8 cellular contexts compared by ENCODE assay signal in genomic region chr14:64478634-64479250, GRCh38. TPM values are rescaled to one million over a fixed set of nuclear protein-coding genes. Genes with fewer than 3 reads are reported as not detected.
DNase-seq lines count a peak whose midpoint lies in the region; ATAC-seq and TF ChIP-seq lines count a peak whose summit lies in the region.

No MANE protein-coding gene starts in this region.

- H2BK15ac ChIP-seq in IMR-90 (ENCODE audit: low read depth, low read length): no peak overlapping the region

- DNase-seq in CD4-positive, CD25-positive, alpha-beta regulatory T cell: peak in 2 of 3 donors; percentile 47 to 55
- DNase-seq in IMR-90 (peak; percentile 37), memory B cell (ENCODE audit: low spot score in 2 of 2) (peak in 1 of 2 donors; percentile 42), T-helper 9 cell (no peak), SHP77 treated with DMSO at 0.1 percent for 48 hours (lab: John Stamatoyannopoulos, UW) (no peak)
- no peak for DNase-seq in stimulated activated CD4-positive, alpha-beta T cell treated with anti-CD3 and anti-CD28 coated beads, Interleukin-4, amount 100 ng/mL, for 1 hour
- no peak for DNase-seq in stimulated activated CD4-positive, alpha-beta T cell treated with anti-CD3 and anti-CD28 coated beads, Interleukin-2, amount 100 ng/mL, for 48 hours

- no peak for TF ChIP-seq POLR2A in IMR-90 (IDR thresholded peaks at IDR 0.05; ENCODE audit: low read depth, low read length)

- H3K27ac Mint-ChIP-seq in CD4-positive, CD25-positive, alpha-beta regulatory T cell: no peak overlapping the region
- no peak overlapping the region for H3K27ac Mint-ChIP-seq in brain
- no peak overlapping the region for H3K27ac Mint-ChIP-seq in memory B cell

- H4K5ac ChIP-seq in IMR-90 (ENCODE audit: low read depth, low read length): no peak overlapping the region

- H3K9me1 ChIP-seq in IMR-90 (ENCODE audit: insufficient read depth, low read length): no peaks in the 10 kb centered on the region

- H2AFZ ChIP-seq in IMR-90 (replicated peaks; ENCODE audit: low read length, poor library complexity): no peak overlapping the region

- no peak overlapping the region for H2AK5ac ChIP-seq in IMR-90 (ENCODE audit: low read depth, low read length)

- no peak overlapping the region for H3K9ac ChIP-seq in IMR-90 (ENCODE audit: low read depth, low read length)

- no peak overlapping the region for H3K27ac ChIP-seq in CD4-positive, CD25-positive, alpha-beta regulatory T cell (ENCODE audit: insufficient read depth, low read length, poor library complexity, severe bottlenecking)
- no peak overlapping the region for H3K27ac ChIP-seq in IMR-90 (ENCODE audit: insufficient read depth, low read length)

- H2BK20ac ChIP-seq in IMR-90 (ENCODE audit: low read depth, low read length): no peak overlapping the region

- H3K36me3 ChIP-seq in CD4-positive, CD25-positive, alpha-beta regulatory T cell (ENCODE audit: control insufficient read depth, insufficient read depth, low read length): peaks cover 18% of the 10 kb centered on the region
- H3K36me3 ChIP-seq in IMR-90 (ENCODE audit: control insufficient read depth, insufficient read depth, low read length): 0 out of 2 replicates have a peak, but pooled peaks cover 1% of the 10 kb centered on the region

- no peaks in the 10 kb centered on the region for H3K27me3 ChIP-seq in CD4-positive, CD25-positive, alpha-beta regulatory T cell (ENCODE audit: control insufficient read depth, insufficient read depth, low read length)
- no peaks in the 10 kb centered on the region for H3K27me3 ChIP-seq in IMR-90 (ENCODE audit: control insufficient read depth, insufficient read depth, low read length)

- H3K4me1 ChIP-seq in CD4-positive, CD25-positive, alpha-beta regulatory T cell (ENCODE audit: control insufficient read depth, insufficient read depth, low read length, poor library complexity, severe bottlenecking): peaks cover 11% of the 10 kb centered on the region
- H3K4me1 ChIP-seq in IMR-90 (ENCODE audit: control insufficient read depth, insufficient read depth, low read length): no peaks in the 10 kb centered on the region

- no peak overlapping the region for H3K23ac ChIP-seq in IMR-90 (ENCODE audit: low read depth, low read length)

- H3K36me3 Mint-ChIP-seq in CD4-positive, CD25-positive, alpha-beta regulatory T cell: peaks cover 4% of the 10 kb centered on the region
- peaks cover 7% of the 10 kb centered on the region for H3K36me3 Mint-ChIP-seq in brain
- H3K36me3 Mint-ChIP-seq in memory B cell: peaks cover 5% of the 10 kb centered on the region

- H3K4ac ChIP-seq in IMR-90 (ENCODE audit: low read depth, low read length): no peak overlapping the region

- peak; percentile 60 for TF ChIP-seq CTCF in IMR-90 (conservative IDR thresholded peaks at IDR 0.05; ENCODE audit: low read depth, low read length)
- TF ChIP-seq CTCF in brain (conservative IDR thresholded peaks at IDR 0.05): peak; percentile 66 to 67

- no peaks in the 10 kb centered on the region for H3K9me3 ChIP-seq in CD4-positive, CD25-positive, alpha-beta regulatory T cell (ENCODE audit: control insufficient read depth in 2 of 2, low read length in 2 of 2)
- no peaks in the 10 kb centered on the region for H3K9me3 ChIP-seq in IMR-90 (ENCODE audit: control insufficient read depth, insufficient read depth, low read length)

- H3K4me3 ChIP-seq in CD4-positive, CD25-positive, alpha-beta regulatory T cell (ENCODE audit: low read depth, low read length): no peak overlapping the region
- no peak overlapping the region for H3K4me3 ChIP-seq in IMR-90 (ENCODE audit: insufficient read depth, low read depth, low read length)

- H3K18ac ChIP-seq in IMR-90 (ENCODE audit: low read depth, low read length): no peak overlapping the region

- no peak overlapping the region for H3K4me2 ChIP-seq in IMR-90 (ENCODE audit: low read depth, low read length)

- no peaks in the 10 kb centered on the region for H3K9me3 Mint-ChIP-seq in CD4-positive, CD25-positive, alpha-beta regulatory T cell
- H3K9me3 Mint-ChIP-seq in brain: no peaks in the 10 kb centered on the region
- H3K9me3 Mint-ChIP-seq in memory B cell: no peaks in the 10 kb centered on the region

- in situ Hi-C loops in IMR-90 (cut with MboI; ENCODE audit: low sequenced_read_pairs): loop anchor here (25.0 kb wide), 1 partner anchor 466 kb away; no protein-coding TSS in a partner anchor

- TF ChIP-seq RAD21 in IMR-90 (IDR thresholded peaks at IDR 0.05; ENCODE audit: low read length): peak; percentile 62

- peaks cover 23 to 43% (median 35%) of the 10 kb centered on the region in 4 donors for H3K4me1 Mint-ChIP-seq in CD4-positive, CD25-positive, alpha-beta regulatory T cell
- H3K4me1 Mint-ChIP-seq in brain (peaks cover 7% of the 10 kb centered on the region), memory B cell (peaks cover 7% of the 10 kb centered on the region)

- no peaks in the 10 kb centered on the region for H4K20me1 ChIP-seq in IMR-90 (ENCODE audit: insufficient read depth, low read length)

- dilution Hi-C loops in IMR-90 (cut with HindIII; ENCODE audit: low sequenced_read_pairs, unreplicated experiment): no loop called here

- CTCF ChIA-PET in IMR-90 (lab: Yijun Ruan, JAX): interaction anchor here (0.6 to 3.0 kb wide), 7 partner anchors 10 to 692 kb away, joined by 3 to 17 read pairs (median 3); no protein-coding TSS in a partner anchor

- no peaks in the 10 kb centered on the region for H3K27me3 Mint-ChIP-seq in CD4-positive, CD25-positive, alpha-beta regulatory T cell
- H3K27me3 Mint-ChIP-seq in brain (no peaks in the 10 kb centered on the region), memory B cell (no peaks in the 10 kb centered on the region)

- intact Hi-C loops in IMR-90 (cut with micrococcal nuclease): loop anchor here (1.0 kb wide), 1 partner anchor 134 kb away; no protein-coding TSS in a partner anchor

- H2AK9ac ChIP-seq in IMR-90 (replicated peaks; ENCODE audit: low read depth, low read length, poor library complexity): no peak overlapping the region

- H2BK5ac ChIP-seq in IMR-90 (ENCODE audit: low read depth, low read length, poor library complexity, severe bottlenecking): no peak overlapping the region

- no peak for ATAC-seq in CD4-positive, CD25-positive, alpha-beta regulatory T cell (ENCODE audit: low read depth in 2 of 2)
- ATAC-seq in IMR-90 (ENCODE audit: low read depth) (peak; percentile 56), memory B cell (ENCODE audit: low read depth) (peak; percentile 34)

- no peak overlapping the region for H4K91ac ChIP-seq in IMR-90 (ENCODE audit: insufficient read depth, low read depth, low read length)

- no peak overlapping the region for H4K8ac ChIP-seq in IMR-90 (ENCODE audit: low read depth in 2 of 2, low read length in 2 of 2)

- POLR2A ChIA-PET in IMR-90 (lab: Charles Lee; ENCODE audit: unreplicated experiment): no interaction called here

- no peak overlapping the region for H2BK120ac ChIP-seq in IMR-90 (ENCODE audit: low read depth, low read length)

- no peak overlapping the region for H3K4me3 Mint-ChIP-seq in CD4-positive, CD25-positive, alpha-beta regulatory T cell
- H3K4me3 Mint-ChIP-seq in brain: no peak overlapping the region
- no peak overlapping the region for H3K4me3 Mint-ChIP-seq in memory B cell

- H3K14ac ChIP-seq in IMR-90 (replicated peaks; ENCODE audit: low read depth, low read length): no peak overlapping the region

- no peak overlapping the region for H3K56ac ChIP-seq in IMR-90 (ENCODE audit: extremely low read depth, insufficient read depth, low read length)

- H3K79me1 ChIP-seq in IMR-90 (ENCODE audit: low read depth in 1 of 2, low read length in 2 of 2): 0 out of 4 replicates have a peak, but pooled peaks cover 0 to 2% of the 10 kb centered on the region in 2 experiments

- no TSS peak for BruUV-seq in IMR-90 (replicated peaks; lab: Mats Ljungman, UMichigan)

TF ChIP-seq in IMR-90, 13 proteins besides CTCF, POLR2A, EP300 and RAD21:
- TF ChIP-seq SMC3 (IDR thresholded peaks at IDR 0.05; ENCODE audit: low read depth, low read length) (peak; percentile 63), MAZ (IDR thresholded peaks at IDR 0.05; ENCODE audit: borderline replicate concordance, low read depth, low read length) (no peak)
TF ChIP-seq in IMR-90: peak in this region for 1.

RNA-seq across cellular contexts. Expression of gene AKAP5, which starts 13.4 kb away (rescaled TPM):
- total RNA-seq in CD4-positive, CD25-positive, alpha-beta regulatory T cell: 1.3 TPM
- polyA plus RNA-seq in CD4-positive, CD25-positive, alpha-beta regulatory T cell: under 1 TPM in 3 of 4 donors, not detected in 1; 0.08 to 0.92 (median 0.17) TPM
- total RNA-seq in IMR-90 (2012; rRNA removed): 0.72 and 1.4 TPM in 2 replicates
- polyA plus RNA-seq in IMR-90 (2012; rRNA removed): 0.14 and 0.21 TPM in 2 replicates
- polyA plus RNA-seq in IMR-90 (2012; cell fraction: cytosol; rRNA removed): 0.03 TPM in 2 replicates
- 0.01 and 0.10 TPM in 2 replicates for polyA plus RNA-seq in IMR-90 (2012; cell fraction: nucleus; rRNA removed; ENCODE audit: low replicate concordance)
- polyA plus RNA-seq in brain (ENCODE audit: insufficient read depth, low read depth, low replicate concordance): 1.5 TPM

RNA-seq across cellular contexts. Expression of gene ZBTB25, which starts 24.9 kb away (rescaled TPM):
- total RNA-seq in CD4-positive, CD25-positive, alpha-beta regulatory T cell: 78.0 TPM
- polyA plus RNA-seq in CD4-positive, CD25-positive, alpha-beta regulatory T cell: 10 to 100 TPM; 34.8 to 39.7 (median 37.1) TPM
- total RNA-seq in IMR-90 (2012; rRNA removed): 4.2 and 6.6 TPM in 2 replicates
- polyA plus RNA-seq in IMR-90 (2012; rRNA removed) (4.2 and 4.4 TPM in 2 replicates), brain (ENCODE audit: insufficient read depth, low read depth, low replicate concordance) (7.5 TPM)
- 0.94 and 1.2 TPM in 2 replicates for polyA plus RNA-seq in IMR-90 (2012; cell fraction: cytosol; rRNA removed)
- 5.3 and 16.5 TPM in 2 replicates for polyA plus RNA-seq in IMR-90 (2012; cell fraction: nucleus; rRNA removed; ENCODE audit: low replicate concordance)

RNA-seq across cellular contexts. Expression of gene ZBTB1, which starts 25.8 kb away (rescaled TPM):
- total RNA-seq in CD4-positive, CD25-positive, alpha-beta regulatory T cell: 167 TPM
- 10 to 100 TPM; 53.5 to 58.6 (median 56.5) TPM for polyA plus RNA-seq in CD4-positive, CD25-positive, alpha-beta regulatory T cell
- 37.3 and 63.0 TPM in 2 replicates for total RNA-seq in IMR-90 (2012; rRNA removed)
- polyA plus RNA-seq in IMR-90 (2012; rRNA removed) (13.6 and 19.0 TPM in 2 replicates), brain (ENCODE audit: insufficient read depth, low read depth, low replicate concordance) (8.0 TPM)
- 2.8 and 3.1 TPM in 2 replicates for polyA plus RNA-seq in IMR-90 (2012; cell fraction: cytosol; rRNA removed)
- 4.5 and 27.9 TPM in 2 replicates for polyA plus RNA-seq in IMR-90 (2012; cell fraction: nucleus; rRNA removed; ENCODE audit: low replicate concordance)

Comparison
In these comparisons a context has a peak if more than half of its experiments do, and no peak if none do; other contexts are left out.
1. ATAC-seq: peak in IMR-90 (single experiment) and memory B cell (single experiment); none in CD4-positive, CD25-positive, alpha-beta regulatory T cell (0 of 2).
2. DNase-seq: peak in CD4-positive, CD25-positive, alpha-beta regulatory T cell (2 of 3) and IMR-90 (single experiment); none in T-helper 9 cell (single experiment), SHP77 treated with DMSO at 0.1 percent for 48 hours (single experiment), stimulated activated CD4-positive, alpha-beta T cell treated with anti-CD3 and anti-CD28 coated beads, Interleukin-4, amount 100 ng/mL, for 1 hour (single experiment) and stimulated activated CD4-positive, alpha-beta T cell treated with anti-CD3 and anti-CD28 coated beads, Interleukin-2, amount 100 ng/mL, for 48 hours (0 of 2).